19 cellular contexts compared by ENCODE assay signal in genomic region chr4:185068837-185069236, GRCh38. TPM values are rescaled to one million over a fixed set of nuclear protein-coding genes. Genes with fewer than 3 reads are reported as not detected.
DNase-seq lines count a peak whose midpoint lies in the region; ATAC-seq and TF ChIP-seq lines count a peak whose summit lies in the region.
"Had no signal": no experiment of that assay in that cellular context is flagged by ENCODE, and none has a peak within 500 bp of the region (broad histone marks: within the 10 kb centered on the region; RNA-seq: fewer than 3 reads in every experiment).

No MANE protein-coding gene starts in this region.

- TF ChIP-seq CTCF in left ventricle myocardium inferior (IDR thresholded peaks at IDR 0.05; ENCODE audit: borderline replicate concordance), result peak; percentile 9
- no peak for TF ChIP-seq CTCF in heart right ventricle (IDR thresholded peaks at IDR 0.05)
- TF ChIP-seq CTCF in WTC11 (IDR thresholded peaks at IDR 0.05), result no peak
- no peak for TF ChIP-seq CTCF in upper lobe of right lung (IDR thresholded peaks at IDR 0.05)

- POLR2A ChIA-PET in WTC11 (lab: Charles Lee), result interaction anchor here (0.6 kb wide), 1 partner anchor 9 kb away, joined by 4 read pairs; no protein-coding TSS in a partner anchor

- H3K27me3 ChIP-seq in left ventricle myocardium inferior (ENCODE audit: low read depth) (no peaks in the 10 kb centered on the region), heart right ventricle (no peaks in the 10 kb centered on the region), H7 (ENCODE audit: control insufficient read depth, insufficient read depth, low read length) (no peaks in the 10 kb centered on the region), upper lobe of right lung (peaks cover 6% of the 10 kb centered on the region)
- H3K27me3 ChIP-seq: BLaER1 had no signal

- intact Hi-C loops in left ventricle myocardium inferior (cut with micrococcal nuclease) (no loop called here), heart right ventricle (cut with DNase I) (no loop called here), upper lobe of right lung (cut with DNase I) (no loop called here)

- no peaks in the 10 kb centered on the region for H3K27me3 Mint-ChIP-seq in WTC11 (ENCODE audit: low read depth)

- H3K4me3 Mint-ChIP-seq in WTC11, result no peak overlapping the region
- H3K4me3 Mint-ChIP-seq: CD4-positive, alpha-beta memory T cell had no signal

- no peaks in the 10 kb centered on the region for H3K9me3 ChIP-seq in left ventricle myocardium inferior (replicated peaks)
- no peaks in the 10 kb centered on the region for H3K9me3 ChIP-seq in heart right ventricle
- no peaks in the 10 kb centered on the region for H3K9me3 ChIP-seq in upper lobe of right lung
- H3K9me3 ChIP-seq: BLaER1 had no signal

- H3K36me3 Mint-ChIP-seq in WTC11, result no peaks in the 10 kb centered on the region
- H3K36me3 Mint-ChIP-seq: CD4-positive, alpha-beta memory T cell had no signal

- DNase-seq in left ventricle myocardium inferior (no peak), heart right ventricle (no peak), H7 (peak; percentile 67), WTC11 (ENCODE audit: low spot score) (peak; percentile 38), iPS-NIHi7 (ENCODE audit: extremely low spot score) (peak; percentile 50), upper lobe of right lung (no peak), cerebellum (ENCODE audit: low spot score) (no peak)
- DNase-seq in activated CD4-positive, alpha-beta T cell treated with anti-CD3 and anti-CD28 coated beads, Interleukin-2, amount 50 U/mL, for 1 hour, result no peak
- DNase-seq: CD4-positive, alpha-beta memory T cell; DMS53; EL; MV-4-11; NCI-H187; NCI-H2227 treated with DMSO at 0.1 percent for 48 hours; NCI-H524; SW 1271 had no signal

- CTCF ChIA-PET in WTC11 (lab: Charles Lee), result interaction anchor here (1.0 kb wide), 1 partner anchor 64 kb away, joined by 4 read pairs; no protein-coding TSS in a partner anchor

- no peak overlapping the region for H3K27ac Mint-ChIP-seq in WTC11
- H3K27ac Mint-ChIP-seq: CD4-positive, alpha-beta memory T cell had no signal

- peaks cover 30% of the 10 kb centered on the region for H3K4me1 Mint-ChIP-seq in WTC11
- H3K4me1 Mint-ChIP-seq: CD4-positive, alpha-beta memory T cell had no signal

- no peak overlapping the region for H3K27ac ChIP-seq in left ventricle myocardium inferior (replicated peaks)
- H3K27ac ChIP-seq in heart right ventricle, result no peak overlapping the region
- no peak overlapping the region for H3K27ac ChIP-seq in upper lobe of right lung
- H3K27ac ChIP-seq: BLaER1, KMS-11 had no signal

- WGBS in heart right ventricle, 2 donors, result 59 to 62% methylated on average over 3 of the region's 3 CpGs

- ATAC-seq in heart right ventricle (no peak), WTC11 (peak; percentile 96), upper lobe of right lung (no peak)

- H3K4me3 ChIP-seq in left ventricle myocardium inferior, result no peak overlapping the region
- H3K4me3 ChIP-seq in heart right ventricle, result no peak overlapping the region
- no peak overlapping the region for H3K4me3 ChIP-seq in H7 (ENCODE audit: insufficient read depth, low read depth, low read length)
- H3K4me3 ChIP-seq in upper lobe of right lung, result no peak overlapping the region
- H3K4me3 ChIP-seq: BLaER1 had no signal

- H3K4me1 ChIP-seq in left ventricle myocardium inferior (peaks cover 4% of the 10 kb centered on the region), heart right ventricle (peaks cover 0 to 15% (median 0%) of the 10 kb centered on the region in 9 donors), upper lobe of right lung (no peaks in the 10 kb centered on the region)
- H3K4me1 ChIP-seq: BLaER1 had no signal

- H3K36me3 ChIP-seq in left ventricle myocardium inferior (no peaks in the 10 kb centered on the region), heart right ventricle (no peaks in the 10 kb centered on the region), H7 (replicated peaks; ENCODE audit: control insufficient read depth, insufficient read depth, low read length) (no peaks in the 10 kb centered on the region), upper lobe of right lung (no peaks in the 10 kb centered on the region)
- H3K36me3 ChIP-seq: BLaER1 had no signal

- H3K9me3 Mint-ChIP-seq in WTC11, result no peaks in the 10 kb centered on the region
- H3K9me3 Mint-ChIP-seq: CD4-positive, alpha-beta memory T cell had no signal

TF ChIP-seq in WTC11, 78 proteins besides CTCF, POLR2A, EP300 and RAD21:
- no peak for TF ChIP-seq SMAD3 (CRISPR knock-in tag; IDR thresholded peaks at IDR 0.05; ENCODE audit: borderline replicate concordance)

RNA-seq across cellular contexts. Expression of gene HELT, which starts 50.5 kb away (rescaled TPM):
- total RNA-seq in left ventricle myocardium inferior (not detected), heart right ventricle (not detected), WTC11 (2021) (0.28 TPM in 1 of 3 replicates, not detected in the others), upper lobe of right lung (0.49 TPM), cerebellum (not detected)
- polyA plus RNA-seq in heart right ventricle, result not detected
- total RNA-seq in H7 (2014; rRNA removed; shearing (Covaris generic)), result 0.96 TPM in 1 of 2 replicates, not detected in the other
- total RNA-seq: A172; CD4-positive, alpha-beta memory T cell had no signal
- polyA plus RNA-seq: CD4-positive, alpha-beta memory T cell had no signal

Comparison
In these comparisons a context has a peak if more than half of its experiments do, and no peak if none do; other contexts are left out.
1. DNase-seq: peak in H7 (single experiment), WTC11 (single experiment) and iPS-NIHi7 (single experiment); none in left ventricle myocardium inferior (single experiment), heart right ventricle (0 of 2), activated CD4-positive, alpha-beta T cell treated with anti-CD3 and anti-CD28 coated beads, Interleukin-2, amount 50 U/mL, for 1 hour (single experiment), upper lobe of right lung (single experiment) and cerebellum (single experiment).